Comparison of ENCODE assay signal across 17 cellular contexts in the genomic region with DNA sequence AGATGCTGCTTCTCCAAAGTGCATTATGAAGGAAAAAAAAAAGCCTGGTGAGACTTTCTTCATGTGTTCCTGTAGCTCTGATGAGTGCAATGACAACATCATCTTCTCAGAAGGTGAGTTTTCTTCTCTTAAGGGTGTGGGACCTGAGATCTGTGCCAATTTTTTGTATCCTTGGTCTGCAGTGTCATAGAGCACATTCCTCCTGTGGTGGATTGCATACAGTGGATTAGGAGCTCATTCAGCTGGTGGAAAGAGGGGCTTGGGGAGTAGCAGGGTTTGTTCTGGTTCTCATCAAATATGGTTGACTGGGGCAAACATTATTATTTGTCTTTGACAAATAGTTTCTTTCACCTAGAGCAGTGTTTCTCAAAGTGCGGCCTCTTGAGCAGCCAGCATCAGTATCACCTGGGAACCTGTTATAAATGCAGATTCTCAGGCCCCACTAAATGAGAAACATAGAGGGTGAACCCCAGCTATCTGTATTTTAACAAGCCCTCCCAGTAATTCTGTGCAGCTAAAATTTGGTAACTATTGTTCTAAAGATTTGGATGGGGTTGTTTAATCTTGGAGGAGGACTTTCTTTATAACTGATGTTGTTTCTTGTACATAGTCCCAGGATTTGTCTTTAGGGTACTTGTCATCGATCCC. TPM values are rescaled to one million over a fixed set of nuclear protein-coding genes. Genes with fewer than 3 reads are reported as not detected.
A peak's percentile ranks its signal among the peaks of the same experiment; 100 is the strongest.
DNase-seq lines count a peak whose midpoint lies in the region; ATAC-seq and TF ChIP-seq lines count a peak whose summit lies in the region.
"Had no signal": no experiment of that assay in that cellular context is flagged by ENCODE, and none has a peak within 500 bp of the region (broad histone marks: within the 10 kb centered on the region; RNA-seq: fewer than 3 reads in every experiment).

No MANE protein-coding gene starts in this region.

- H3K4me3 ChIP-seq in ACC112 (ENCODE audit: low read depth, low read length) (no peak overlapping the region), muscle layer of duodenum (ENCODE audit: low read depth in 1 of 2, low read length in 2 of 2) (peak overlapping the region in 1 of 2 donors; percentile 11), suprapubic skin (no peak overlapping the region)
- H3K4me3 ChIP-seq in CD8-positive, alpha-beta memory T cell (ENCODE audit: low read length), result no peak overlapping the region
- H3K4me3 ChIP-seq: adrenal gland, gastrocnemius medialis had no signal

- peaks cover 15 to 97% (median 54%) of the 10 kb centered on the region in 3 donors for H3K36me3 Mint-ChIP-seq in CD8-positive, alpha-beta memory T cell
- H3K36me3 Mint-ChIP-seq in activated naive CD8-positive, alpha-beta T cell treated with anti-CD3 and anti-CD28 coated beads for 36 hours, result peaks cover 96% of the 10 kb centered on the region

- no peaks in the 10 kb centered on the region for H3K9me3 Mint-ChIP-seq in CD8-positive, alpha-beta memory T cell
- no peaks in the 10 kb centered on the region for H3K9me3 Mint-ChIP-seq in activated naive CD8-positive, alpha-beta T cell treated with anti-CD3 and anti-CD28 coated beads for 36 hours

- no peak overlapping the region for H2AFZ ChIP-seq in ACC112 (ENCODE audit: low read length, unreplicated experiment)

- H3K4me1 Mint-ChIP-seq in CD8-positive, alpha-beta memory T cell, result peaks cover 84 to 100% (median 99%) of the 10 kb centered on the region in 3 donors
- H3K4me1 Mint-ChIP-seq in activated naive CD8-positive, alpha-beta T cell treated with anti-CD3 and anti-CD28 coated beads for 36 hours, result peaks cover 95% of the 10 kb centered on the region

- POLR2A ChIA-PET in CD8-positive, alpha-beta memory T cell (lab: Charles Lee), result interaction anchor here (0.8 kb wide), 1 partner anchor 15 kb away, joined by 4 read pairs; no protein-coding TSS in a partner anchor

- no peak for TF ChIP-seq EP300 in suprapubic skin (IDR thresholded peaks at IDR 0.05)

- CTCF ChIA-PET in CD8-positive, alpha-beta memory T cell (lab: Charles Lee), result interaction anchor here (1.4 to 3.8 kb wide), 2 partner anchors 9 to 15 kb away, joined by 5 to 12 read pairs; no protein-coding TSS in a partner anchor

- peak overlapping the region; percentile 43 to 99 (median 72) for H3K27ac Mint-ChIP-seq in CD8-positive, alpha-beta memory T cell
- peak overlapping the region; percentile 94 for H3K27ac Mint-ChIP-seq in activated naive CD8-positive, alpha-beta T cell treated with anti-CD3 and anti-CD28 coated beads for 36 hours

- no peak for DNase-seq in CD8-positive, alpha-beta memory T cell
- no peak for DNase-seq in activated naive CD8-positive, alpha-beta T cell treated with anti-CD3 and anti-CD28 coated beads for 36 hours
- DNase-seq in suprapubic skin (ENCODE audit: low spot score in 2 of 2), result no peak
- DNase-seq in NCI-H524 treated with DMSO at 0.1 percent for 48 hours (lab: John Stamatoyannopoulos, UW), result no peak
- DNase-seq in activated effector memory CD4-positive, alpha-beta T cell treated with Interleukin-2 at 50 U/mL for 16 hours, result no peak
- DNase-seq: activated CD4-positive, alpha-beta T cell treated with anti-CD3 and anti-CD28 coated beads for 1 hour; adrenal gland; C1 segment of cervical spinal cord; gastrocnemius medialis; left colon; NCI-H187; SK-N-SH; stimulated activated CD8-positive, alpha-beta memory T cell treated with anti-CD3 and anti-CD28 coated beads, Interleukin-4, amount 100 ng/mL, for 48 hours had no signal

- H3K4me1 ChIP-seq in ACC112 (ENCODE audit: control insufficient read depth, insufficient read depth, low read length, unreplicated experiment) (peaks cover 41% of the 10 kb centered on the region), muscle layer of duodenum (ENCODE audit: control insufficient read depth in 1 of 2, insufficient read depth in 2 of 2, low read length in 2 of 2) (peaks cover 13 to 59% of the 10 kb centered on the region in 2 donors), suprapubic skin (peaks cover 30% of the 10 kb centered on the region)
- peaks cover 96% of the 10 kb centered on the region for H3K4me1 ChIP-seq in CD8-positive, alpha-beta memory T cell (ENCODE audit: insufficient read depth, low read length)

- H3K9me3 ChIP-seq in CD8-positive, alpha-beta memory T cell (ENCODE audit: low read length), result no peaks in the 10 kb centered on the region
- H3K9me3 ChIP-seq in muscle layer of duodenum (ENCODE audit: control insufficient read depth in 1 of 2, low read length in 2 of 2), result no peaks in the 10 kb centered on the region
- no peaks in the 10 kb centered on the region for H3K9me3 ChIP-seq in suprapubic skin
- H3K9me3 ChIP-seq: adrenal gland, gastrocnemius medialis, SK-N-SH had no signal

- WGBS in suprapubic skin, result 91% methylated on average over 2 of the region's 2 CpGs

- peaks cover 81% of the 10 kb centered on the region for H3K79me2 ChIP-seq in ACC112 (ENCODE audit: control insufficient read depth, insufficient read depth, low read length, unreplicated experiment)

- H3K27ac ChIP-seq in ACC112 (ENCODE audit: low read depth, low read length), result peak overlapping the region; percentile 46; the same call in 1 of the 2 replicates
- H3K27ac ChIP-seq in CD8-positive, alpha-beta memory T cell (ENCODE audit: low read depth, low read length), result no peak overlapping the region
- peak overlapping the region; percentile 61 for H3K27ac ChIP-seq in muscle layer of duodenum (ENCODE audit: low read length)
- no peak overlapping the region for H3K27ac ChIP-seq in suprapubic skin
- H3K27ac ChIP-seq: gastrocnemius medialis, KMS-11 had no signal

- no peak for ATAC-seq in HG03378 (IDR thresholded peaks at IDR 0.05; ENCODE audit: unreplicated experiment)
- ATAC-seq: gastrocnemius medialis had no signal

- H3K36me3 ChIP-seq in ACC112 (ENCODE audit: insufficient read depth, low read length) (peaks cover 84% of the 10 kb centered on the region), muscle layer of duodenum (ENCODE audit: control insufficient read depth in 1 of 2, insufficient read depth in 2 of 2, low read length in 2 of 2) (peaks cover 57 to 67% of the 10 kb centered on the region in 2 donors), suprapubic skin (peaks cover 84% of the 10 kb centered on the region)
- H3K36me3 ChIP-seq in CD8-positive, alpha-beta memory T cell (ENCODE audit: insufficient read depth, low read length), result peaks cover 62% of the 10 kb centered on the region

- peak overlapping the region in 2 of 7 donors; percentile 6 to 39 for H3K4me3 Mint-ChIP-seq in CD8-positive, alpha-beta memory T cell
- H3K4me3 Mint-ChIP-seq in activated naive CD8-positive, alpha-beta T cell treated with anti-CD3 and anti-CD28 coated beads for 36 hours, result peak overlapping the region; percentile 11

- H3K27me3 Mint-ChIP-seq in CD8-positive, alpha-beta memory T cell, result no peaks in the 10 kb centered on the region
- H3K27me3 Mint-ChIP-seq in activated naive CD8-positive, alpha-beta T cell treated with anti-CD3 and anti-CD28 coated beads for 36 hours, result no peaks in the 10 kb centered on the region

- no peak for TF ChIP-seq POLR2A in suprapubic skin (IDR thresholded peaks at IDR 0.05)

- H3K27me3 ChIP-seq in ACC112 (ENCODE audit: insufficient read depth, low read length), result no peaks in the 10 kb centered on the region
- no peaks in the 10 kb centered on the region for H3K27me3 ChIP-seq in CD8-positive, alpha-beta memory T cell (ENCODE audit: insufficient read depth, low read length, poor library complexity, severe bottlenecking)
- H3K27me3 ChIP-seq in muscle layer of duodenum (ENCODE audit: low read depth, low read length), result no peaks in the 10 kb centered on the region
- no peaks in the 10 kb centered on the region for H3K27me3 ChIP-seq in suprapubic skin
- H3K27me3 ChIP-seq: adrenal gland, gastrocnemius medialis had no signal

- no peak for TF ChIP-seq CTCF in suprapubic skin (IDR thresholded peaks at IDR 0.05)

RNA-seq across cellular contexts. Expression of a gene that starts 44.1 kb away (rescaled TPM):
- 10 to 100 TPM; 55.3 to 56.3 TPM for total RNA-seq in CD8-positive, alpha-beta memory T cell
- polyA plus RNA-seq in CD8-positive, alpha-beta memory T cell, result 108 TPM
- 10 to 100 TPM; 64.1 to 65.1 TPM for total RNA-seq in activated naive CD8-positive, alpha-beta T cell treated with anti-CD3 and anti-CD28 coated beads for 36 hours
- total RNA-seq in suprapubic skin, result 10 to 100 TPM; 63.7 to 84.3 (median 83.3) TPM

Comparison
In these comparisons a context has a peak if more than half of its experiments do, and no peak if none do; other contexts are left out.
1. H3K27ac ChIP-seq: peak in ACC112 (single experiment) and muscle layer of duodenum (single experiment); none in CD8-positive, alpha-beta memory T cell (single experiment) and suprapubic skin (single experiment).